24 cellular contexts compared by ENCODE assay signal in genomic region chr4:79366422-79366821, GRCh38. TPM values are rescaled to one million over a fixed set of nuclear protein-coding genes. Genes with fewer than 3 reads are reported as not detected.
"Had no signal": no experiment of that assay in that cellular context is flagged by ENCODE, and none has a peak within 500 bp of the region (broad histone marks: within the 10 kb centered on the region; RNA-seq: fewer than 3 reads in every experiment).

No MANE protein-coding gene starts in this region.

- H3K27ac ChIP-seq: SJSA1 had no signal

- H3K4me1 ChIP-seq: SJSA1 had no signal

- H3K27me3 ChIP-seq: SJSA1 had no signal

- H3K9me3 ChIP-seq: SJSA1, SK-N-SH had no signal

- ATAC-seq: T-cell had no signal

- FAIRE-seq: RCC 7860 had no signal

- H3K4me3 ChIP-seq: SJSA1 had no signal

- H3K9ac ChIP-seq: SK-N-SH had no signal

- DNase-seq: KBM-7, MV-4-11, NCI-H1048, NCI-H1105, NCI-H146, NCI-H1694 treated with DMSO at 0.1 percent for 48 hours, NCI-H1930, NCI-H2081, NCI-H2107, NCI-H2227 treated with DMSO at 0.1 percent for 48 hours, NCI-H774, Right ventricle myocardium superior, RPMI8226, SIG-M5, SK-N-SH, SW 1271, T-cell had no signal

- H3K36me3 ChIP-seq: SJSA1 had no signal

- H3K4me2 ChIP-seq: SK-N-SH had no signal

RNA-seq across cellular contexts. Expression of gene NAA11, which starts 40.6 kb away (rescaled TPM):
- total RNA-seq: HT-29, LHCN-M2, MCF 10A, NCI-H460, Right ventricle myocardium superior, SJSA1, T-cell had no signal
- polyA plus RNA-seq: IgD-negative memory B cell, SK-N-SH had no signal

RNA-seq across cellular contexts. Expression of gene GK2, which starts 41.6 kb away (rescaled TPM):
- total RNA-seq: HT-29, LHCN-M2, MCF 10A, NCI-H460, Right ventricle myocardium superior, SJSA1, T-cell had no signal
- polyA plus RNA-seq: IgD-negative memory B cell, SK-N-SH had no signal
